In genomic region chr1:205569411-205570172, GRCh38 we compare ENCODE assay signal across 12 cellular contexts.
DNase-seq lines count a peak whose midpoint lies in the region; ATAC-seq and TF ChIP-seq lines count a peak whose summit lies in the region.
"Had no signal": no experiment of that assay in that cellular context is flagged by ENCODE, and none has a peak within 500 bp of the region (broad histone marks: within the 10 kb centered on the region; RNA-seq: fewer than 3 reads in every experiment).

No MANE protein-coding gene starts in this region.

- H3K36me3 Mint-ChIP-seq in CD8-positive, alpha-beta T cell: no peaks in the 10 kb centered on the region
- no peaks in the 10 kb centered on the region for H3K36me3 Mint-ChIP-seq in osteocyte (ENCODE audit: unreplicated experiment)
- H3K36me3 Mint-ChIP-seq: CD4-positive, alpha-beta memory T cell had no signal

- peaks cover 43% of the 10 kb centered on the region for H3K27me3 Mint-ChIP-seq in CD8-positive, alpha-beta T cell (ENCODE audit: low read depth)
- H3K27me3 Mint-ChIP-seq in osteocyte (ENCODE audit: unreplicated experiment): peaks cover 79% of the 10 kb centered on the region

- in situ Hi-C loops in gastrocnemius medialis (cut with MboI; ENCODE audit: low sequenced_read_pairs in 4 of 4): no loop called here

- POLR2A ChIA-PET in CD8-positive, alpha-beta T cell (lab: Charles Lee): interaction anchor here (0.7 to 1.2 kb wide), 2 partner anchors 44 to 61 kb away, joined by 3 read pairs; no protein-coding TSS in a partner anchor

- no peak for TF ChIP-seq POLR2A in gastrocnemius medialis (IDR thresholded peaks at IDR 0.05)

- H3K9me3 ChIP-seq in CD8-positive, alpha-beta T cell (ENCODE audit: low read length): no peaks in the 10 kb centered on the region
- no peaks in the 10 kb centered on the region for H3K9me3 ChIP-seq in left ventricle myocardium inferior (replicated peaks)
- no peaks in the 10 kb centered on the region for H3K9me3 ChIP-seq in gastrocnemius medialis

- no peak overlapping the region for H3K27ac Mint-ChIP-seq in CD8-positive, alpha-beta T cell
- H3K27ac Mint-ChIP-seq in osteocyte (ENCODE audit: unreplicated experiment): no peak overlapping the region
- H3K27ac Mint-ChIP-seq: T-helper 1 cell treated with Interleukin-12 subunit alpha and Interleukin-12 subunit beta and Interleukin-4 antibody, amounts not matched to agents 30 μg/mL and 1 μg/mL, for 36 hours had no signal

- H3K36me3 ChIP-seq in CD8-positive, alpha-beta T cell (ENCODE audit: insufficient read depth, low read length): no peaks in the 10 kb centered on the region
- H3K36me3 ChIP-seq in left ventricle myocardium inferior: no peaks in the 10 kb centered on the region
- H3K36me3 ChIP-seq in gastrocnemius medialis: no peaks in the 10 kb centered on the region

- no peak overlapping the region for H3K4me3 ChIP-seq in CD8-positive, alpha-beta T cell (ENCODE audit: low read depth, low read length)
- H3K4me3 ChIP-seq in left ventricle myocardium inferior (peak overlapping the region; percentile 63), gastrocnemius medialis (peak overlapping the region in 2 of 4 donors; percentile 43 to 44)

- no peak overlapping the region for H3K27ac ChIP-seq in CD8-positive, alpha-beta T cell (ENCODE audit: low read depth, low read length)
- H3K27ac ChIP-seq in left ventricle myocardium inferior (replicated peaks) (no peak overlapping the region), gastrocnemius medialis (no peak overlapping the region)

- H3K9me3 Mint-ChIP-seq in CD8-positive, alpha-beta T cell: no peaks in the 10 kb centered on the region
- H3K9me3 Mint-ChIP-seq in osteocyte (ENCODE audit: unreplicated experiment): no peaks in the 10 kb centered on the region
- H3K9me3 Mint-ChIP-seq: CD4-positive, alpha-beta memory T cell; T-helper 1 cell treated with Interleukin-12 subunit alpha and Interleukin-12 subunit beta and Interleukin-4 antibody, amounts not matched to agents 30 μg/mL and 1 μg/mL, for 36 hours had no signal

- peaks cover 4% of the 10 kb centered on the region for H3K4me1 ChIP-seq in CD8-positive, alpha-beta T cell (ENCODE audit: insufficient read depth, low read length)
- H3K4me1 ChIP-seq in left ventricle myocardium inferior (peaks cover 8% of the 10 kb centered on the region), gastrocnemius medialis (no peaks in the 10 kb centered on the region)

- H3K27me3 ChIP-seq in CD8-positive, alpha-beta T cell (ENCODE audit: insufficient read depth, low read length): peaks cover 14% of the 10 kb centered on the region
- peaks cover 59% of the 10 kb centered on the region for H3K27me3 ChIP-seq in left ventricle myocardium inferior (ENCODE audit: low read depth)
- peaks cover 28 to 39% (median 31%) of the 10 kb centered on the region in 3 donors for H3K27me3 ChIP-seq in gastrocnemius medialis

- no peak for TF ChIP-seq CTCF in CD8-positive, alpha-beta T cell (IDR thresholded peaks at IDR 0.05)
- TF ChIP-seq CTCF in left ventricle myocardium inferior (IDR thresholded peaks at IDR 0.05; ENCODE audit: borderline replicate concordance) (peak; percentile 5), osteocyte (IDR thresholded peaks at IDR 0.05) (no peak), gastrocnemius medialis (IDR thresholded peaks at IDR 0.05 in 4 of 5, conservative IDR thresholded peaks at IDR 0.05 in 1 of 5) (no peak)

- peak overlapping the region; percentile 54 for H3K4me3 Mint-ChIP-seq in CD8-positive, alpha-beta T cell
- peak overlapping the region; percentile 47 for H3K4me3 Mint-ChIP-seq in osteocyte (ENCODE audit: unreplicated experiment)
- H3K4me3 Mint-ChIP-seq: T-helper 1 cell treated with Interleukin-12 subunit alpha and Interleukin-12 subunit beta and Interleukin-4 antibody, amounts not matched to agents 30 μg/mL and 1 μg/mL, for 36 hours had no signal

- no peak for DNase-seq in CD8-positive, alpha-beta T cell
- DNase-seq in NCI-H69 (lab: John Stamatoyannopoulos, UW) (peak; percentile 63), left ventricle myocardium inferior (no peak), osteocyte (ENCODE audit: extremely low spot score, unreplicated experiment) (no peak), gastrocnemius medialis (no peak)
- DNase-seq in activated CD4-positive, CD25-positive, alpha-beta regulatory T cell (lab: John Stamatoyannopoulos, UW): no peak
- DNase-seq: CD4-positive, alpha-beta memory T cell; Kasumi-1; NCI-H526 treated with DMSO at 0.1 percent for 48 hours had no signal

- peaks cover 5% of the 10 kb centered on the region for H3K4me1 Mint-ChIP-seq in CD8-positive, alpha-beta T cell (ENCODE audit: low read depth)
- peaks cover 5% of the 10 kb centered on the region for H3K4me1 Mint-ChIP-seq in osteocyte (ENCODE audit: unreplicated experiment)

- CTCF ChIA-PET in CD8-positive, alpha-beta T cell (lab: Charles Lee): interaction anchor here (0.9 to 1.9 kb wide), 4 partner anchors 23 to 141 kb away, joined by 3 to 5 read pairs (median 3); no protein-coding TSS in a partner anchor

- intact Hi-C loops in CD8-positive, alpha-beta T cell (cut with DNase I, micrococcal nuclease): no loop called here
- intact Hi-C loops in left ventricle myocardium inferior (cut with micrococcal nuclease) (no loop called here), gastrocnemius medialis (cut with DNase I; ENCODE audit: low total_unique reads) (no loop called here)

- ATAC-seq in CD8-positive, alpha-beta T cell: no peak
- ATAC-seq in HG03521 (IDR thresholded peaks at IDR 0.05; ENCODE audit: unreplicated experiment) (no peak), gastrocnemius medialis (no peak), HG03469 (IDR thresholded peaks at IDR 0.05; ENCODE audit: unreplicated experiment) (no peak)
